In genomic region chr18:37170984-37171383, GRCh38 we compare ENCODE assay signal across 11 cellular contexts.
"Had no signal": no experiment of that assay in that cellular context is flagged by ENCODE, and none has a peak within 500 bp of the region (broad histone marks: within the 10 kb centered on the region; RNA-seq: fewer than 3 reads in every experiment).

No MANE protein-coding gene starts in this region.

- H3K4me3 ChIP-seq: GM23248, GM23338, HAP-1 had no signal

- H3K4me2 ChIP-seq: GM23338 had no signal

- FAIRE-seq: H1, H54 had no signal

- H3K9me3 ChIP-seq: HAP-1 had no signal

- DNase-seq: GM23248, GOT3, H7, H9, HCEC 1CT, HFFc6 had no signal

- H3K36me3 ChIP-seq: HAP-1 had no signal

- H3K4me3 Mint-ChIP-seq: GM23338, H9, HFFc6 had no signal

- H3K27ac Mint-ChIP-seq: GM23338, H9, HFFc6 had no signal

- H3K27ac ChIP-seq: GM23248 had no signal

- H2AFZ ChIP-seq: GM23248, GM23338 had no signal

- ATAC-seq: GM23338, HCT116 had no signal

- H3K9me3 Mint-ChIP-seq: GM23338, H9, HFFc6 had no signal

- H3K4me1 ChIP-seq: HAP-1 had no signal

- H3K9ac ChIP-seq: GM23248 had no signal
